17 cellular contexts compared by ENCODE assay signal in genomic region chrX:82816572-82816971, GRCh38.
DNase-seq lines count a peak whose midpoint lies in the region; ATAC-seq, FAIRE-seq and TF ChIP-seq lines count a peak whose summit lies in the region.
"Had no signal": no experiment of that assay in that cellular context is flagged by ENCODE, and none has a peak within 500 bp of the region (broad histone marks: within the 10 kb centered on the region; RNA-seq: fewer than 3 reads in every experiment).

No MANE protein-coding gene starts in this region.

- H3K9me3 Mint-ChIP-seq in activated CD4-positive, alpha-beta T cell treated with anti-CD3 and anti-CD28 coated beads, Interleukin-2, amount 10 ng/mL, durations not matched to agents 24 days and 14 days, result no peaks in the 10 kb centered on the region
- H3K9me3 Mint-ChIP-seq: CD4-positive, alpha-beta T cell had no signal

- no peaks in the 10 kb centered on the region for H3K36me3 Mint-ChIP-seq in activated CD4-positive, alpha-beta T cell treated with anti-CD3 and anti-CD28 coated beads, Interleukin-2, amount 10 ng/mL, durations not matched to agents 24 days and 14 days (ENCODE audit: low read depth)

- H3K27ac ChIP-seq in keratinocyte (ENCODE audit: control insufficient read depth, insufficient read depth, low read length), result peak overlapping the region; percentile 10
- H3K27ac ChIP-seq: SK-N-MC had no signal

- in situ Hi-C loops in Caki2 (cut with HindIII; ENCODE audit: low pct_unique_long_range_greater_than_20kb, low sequenced_read_pairs) (no loop called here), astrocyte of the spinal cord (cut with HindIII; ENCODE audit: low sequenced_read_pairs) (no loop called here)

- H3K4me3 ChIP-seq in astrocyte of the spinal cord (ENCODE audit: low read depth, low read length) (no peak overlapping the region), keratinocyte (ENCODE audit: control insufficient read depth in 2 of 3, extremely low read depth in 1 of 3, insufficient read depth in 2 of 3, low read depth in 1 of 3, low read length in 3 of 3) (no peak overlapping the region)
- H3K4me3 ChIP-seq: SK-N-MC had no signal

- DNase-seq in Caki2 (ENCODE audit: low read depth) (peak; percentile 4), M059J (ENCODE audit: low read depth) (peak; percentile 64), astrocyte of the spinal cord (ENCODE audit: low read depth, low spot score) (peak; percentile 13), keratinocyte (ENCODE audit: low read depth, low spot score) (no peak), DMS79 (lab: John Stamatoyannopoulos, UW) (no peak), ecto neural progenitor cell (ENCODE audit: low spot score) (no peak)
- no peak for DNase-seq in activated CD4-positive, alpha-beta T cell treated with anti-CD3 and anti-CD28 coated beads, Interleukin-2, amount 10 ng/mL, durations not matched to agents 24 days and 14 days
- DNase-seq: AML-193; CD4-positive, alpha-beta T cell; MV-4-11; NCI-H1417 treated with DMSO at 0.1 percent for 48 hours; NCI-H2029 treated with DMSO at 0.1 percent for 48 hours; NCI-H524 had no signal

- no peaks in the 10 kb centered on the region for H3K9me3 ChIP-seq in keratinocyte (ENCODE audit: control insufficient read depth, low read depth, low read length)

- H3K27me3 Mint-ChIP-seq in activated CD4-positive, alpha-beta T cell treated with anti-CD3 and anti-CD28 coated beads, Interleukin-2, amount 10 ng/mL, durations not matched to agents 24 days and 14 days, result no peaks in the 10 kb centered on the region
- H3K27me3 Mint-ChIP-seq: CD4-positive, alpha-beta T cell had no signal

- H4K20me1 ChIP-seq in keratinocyte (ENCODE audit: control insufficient read depth, extremely low read depth, insufficient read depth, low read length), result no peaks in the 10 kb centered on the region

- H3K4me3 Mint-ChIP-seq in activated CD4-positive, alpha-beta T cell treated with anti-CD3 and anti-CD28 coated beads, Interleukin-2, amount 10 ng/mL, durations not matched to agents 24 days and 14 days, result no peak overlapping the region
- H3K4me3 Mint-ChIP-seq: CD4-positive, alpha-beta T cell had no signal

- H3K27ac Mint-ChIP-seq in activated CD4-positive, alpha-beta T cell treated with anti-CD3 and anti-CD28 coated beads, Interleukin-2, amount 10 ng/mL, durations not matched to agents 24 days and 14 days, result no peak overlapping the region
- H3K27ac Mint-ChIP-seq: CD4-positive, alpha-beta T cell had no signal

- no peaks in the 10 kb centered on the region for H3K36me3 ChIP-seq in keratinocyte (ENCODE audit: control insufficient read depth in 2 of 2, extremely low read depth in 1 of 2, insufficient read depth in 2 of 2, low read length in 2 of 2)

- no peak for ATAC-seq in HG03432 (IDR thresholded peaks at IDR 0.05; ENCODE audit: unreplicated experiment)
- ATAC-seq: HepG2 had no signal

- FAIRE-seq in keratinocyte (lab: Jason Lieb, UNC), result no peak
- FAIRE-seq: H1, HepG2 had no signal

- H3K9me1 ChIP-seq in keratinocyte (ENCODE audit: control insufficient read depth, extremely low read depth, insufficient read depth, low read length), result no peaks in the 10 kb centered on the region

- intact Hi-C loops in activated CD4-positive, alpha-beta T cell treated with anti-CD3 and anti-CD28 coated beads, Interleukin-2, amount 10 ng/mL, durations not matched to agents 24 days and 14 days (cut with micrococcal nuclease), result no loop called here

- dilution Hi-C loops in keratinocyte (cut with MboI; ENCODE audit: extremely low pct_ligation_motif_present, low sequenced_read_pairs), result no loop called here

- no peaks in the 10 kb centered on the region for H3K79me2 ChIP-seq in keratinocyte (ENCODE audit: control insufficient read depth, insufficient read depth, low read length)

- peak overlapping the region; percentile 27 for H3K4me2 ChIP-seq in keratinocyte (ENCODE audit: control insufficient read depth, extremely low read depth, insufficient read depth, low read depth, low read length)

- H3K4me1 Mint-ChIP-seq in activated CD4-positive, alpha-beta T cell treated with anti-CD3 and anti-CD28 coated beads, Interleukin-2, amount 10 ng/mL, durations not matched to agents 24 days and 14 days, result no peaks in the 10 kb centered on the region

- H3K9ac ChIP-seq in keratinocyte (ENCODE audit: control insufficient read depth, extremely low read depth, insufficient read depth, low read length), result no peak overlapping the region

- H3K4me1 ChIP-seq in keratinocyte (ENCODE audit: control insufficient read depth, extremely low read depth, insufficient read depth, low read length), result peaks cover 12% of the 10 kb centered on the region

- TF ChIP-seq CTCF in astrocyte of the spinal cord (IDR thresholded peaks at IDR 0.05; ENCODE audit: low read depth, low read length), result no peak
- TF ChIP-seq CTCF in keratinocyte (optimal IDR thresholded peaks at IDR 0.05 in 1 of 3, IDR thresholded peaks at IDR 0.05 in 1 of 3, conservative IDR thresholded peaks at IDR 0.05 in 1 of 3; ENCODE audit: extremely low read depth in 1 of 3, insufficient read depth in 2 of 3, low read length in 3 of 3), result no peak

- H2AFZ ChIP-seq in keratinocyte (ENCODE audit: control insufficient read depth, low read length), result peak overlapping the region; percentile 80

- H3K27me3 ChIP-seq in keratinocyte (ENCODE audit: control insufficient read depth, extremely low read depth, insufficient read depth, low read length), result no peaks in the 10 kb centered on the region

Comparison
In these comparisons a context has a peak if more than half of its experiments do, and no peak if none do; other contexts are left out.
1. DNase-seq: peak in Caki2 (single experiment), M059J (single experiment) and astrocyte of the spinal cord (single experiment); none in keratinocyte (single experiment), activated CD4-positive, alpha-beta T cell treated with anti-CD3 and anti-CD28 coated beads, Interleukin-2, amount 10 ng/mL, durations not matched to agents 24 days and 14 days (single experiment), DMS79 (single experiment) and ecto neural progenitor cell (single experiment).